In genomic region chr6:43257746-43258145, GRCh38 we compare ENCODE assay signal across 17 cellular contexts. TPM values are rescaled to one million over a fixed set of nuclear protein-coding genes. Genes with fewer than 3 reads are reported as not detected.
"Had no signal": no experiment of that assay in that cellular context is flagged by ENCODE, and none has a peak within 500 bp of the region (broad histone marks: within the 10 kb centered on the region; RNA-seq: fewer than 3 reads in every experiment).

No MANE protein-coding gene starts in this region.

- H3K4me3 Mint-ChIP-seq: immature natural killer cell, nephron had no signal

- H3K9me3 ChIP-seq: ascending aorta, breast epithelium, heart left ventricle, right lobe of liver had no signal

- DNase-seq: cerebellar nuclear complex; effector memory CD4-positive, alpha-beta T cell; foreskin melanocyte; heart left ventricle; immature natural killer cell had no signal

- H3K4me1 Mint-ChIP-seq: immature natural killer cell had no signal

- ATAC-seq: heart left ventricle, right lobe of liver had no signal

- H3K27ac Mint-ChIP-seq: nephron had no signal

- H3K9me3 Mint-ChIP-seq: immature natural killer cell, nephron had no signal

RNA-seq across cellular contexts. Expression of gene TTBK1, which starts 14.5 kb away (rescaled TPM):
- total RNA-seq: ascending aorta, omental fat pad, smooth muscle cell, ureter had no signal

RNA-seq across cellular contexts. Expression of gene SLC22A7, which starts 40.3 kb away (rescaled TPM):
- total RNA-seq: breast epithelium; fibroblast of lung; lower leg skin; mesenteric fat pad; omental fat pad; pulmonary artery endothelial cell; smooth muscle cell; T-helper 1 cell treated with Interleukin-12 subunit alpha and Interleukin-12 subunit beta and Interleukin-4 antibody, amounts not matched to agents 30 ng/mL and 1 ng/mL, for 36 hours; ureter had no signal

RNA-seq across cellular contexts. Expression of gene CRIP3, which starts 50.9 kb away (rescaled TPM):
- total RNA-seq: ascending aorta; fibroblast of lung; pulmonary artery endothelial cell; smooth muscle cell; T-helper 1 cell treated with Interleukin-12 subunit alpha and Interleukin-12 subunit beta and Interleukin-4 antibody, amounts not matched to agents 30 ng/mL and 1 ng/mL, for 36 hours had no signal
